Comparison of ENCODE assay signal across 8 cellular contexts in the genomic region with DNA sequence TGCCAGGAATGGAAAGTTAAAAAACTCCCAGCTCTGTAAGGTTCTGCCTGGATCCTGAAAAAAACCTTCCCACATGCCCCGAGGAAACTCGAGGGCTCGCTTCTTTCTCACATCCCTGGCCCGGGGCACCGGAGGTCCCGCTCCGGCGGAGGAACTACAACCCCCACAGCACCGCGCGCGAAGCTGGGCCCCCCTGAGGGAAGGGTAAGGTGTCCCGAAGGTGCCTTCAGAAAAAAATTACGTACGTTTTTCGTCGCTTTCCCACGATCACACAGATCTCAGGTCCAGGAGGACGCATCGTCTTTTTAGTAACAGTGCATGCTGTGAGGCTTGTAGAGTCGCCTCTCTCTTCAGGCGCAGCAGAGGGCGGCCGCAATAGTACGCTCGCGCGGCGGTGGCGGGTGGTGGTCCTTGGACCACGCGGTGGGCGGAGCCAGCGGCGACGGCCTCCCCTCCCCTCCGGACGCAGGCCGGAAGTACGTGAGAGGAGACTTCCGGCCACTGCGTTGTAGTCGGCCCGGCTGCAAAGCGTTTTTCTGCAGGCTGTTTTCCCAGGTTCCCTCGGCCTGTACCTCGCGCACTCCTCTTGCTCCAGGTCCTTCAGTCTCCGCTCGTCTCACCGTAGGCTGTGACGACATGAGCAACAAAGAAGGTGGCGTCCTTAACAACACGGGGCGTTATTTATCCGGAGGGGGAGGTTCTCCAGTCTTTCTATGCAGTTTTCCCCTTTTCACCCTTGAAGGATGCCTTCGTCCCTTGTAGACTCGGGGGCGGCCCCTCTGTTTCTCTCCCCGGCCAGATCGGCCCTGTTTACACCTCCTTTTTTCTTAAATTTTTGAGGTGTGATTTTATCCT. TPM values are rescaled to one million over a fixed set of nuclear protein-coding genes. Genes with fewer than 3 reads are reported as not detected.
A peak's percentile ranks its signal among the peaks of the same experiment; 100 is the strongest.
DNase-seq lines count a peak whose midpoint lies in the region; ATAC-seq and TF ChIP-seq lines count a peak whose summit lies in the region.

A gene with protein sequence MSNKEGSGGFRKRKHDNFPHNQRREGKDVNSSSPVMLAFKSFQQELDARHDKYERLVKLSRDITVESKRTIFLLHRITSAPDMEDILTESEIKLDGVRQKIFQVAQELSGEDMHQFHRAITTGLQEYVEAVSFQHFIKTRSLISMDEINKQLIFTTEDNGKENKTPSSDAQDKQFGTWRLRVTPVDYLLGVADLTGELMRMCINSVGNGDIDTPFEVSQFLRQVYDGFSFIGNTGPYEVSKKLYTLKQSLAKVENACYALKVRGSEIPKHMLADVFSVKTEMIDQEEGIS (plus strand): TSS at position 495 of the 855 bp plus-strand sequence. CDS start 142 bp downstream, at position 637.

- TF ChIP-seq CTCF in CD8-positive, alpha-beta T cell (IDR thresholded peaks at IDR 0.05): no peak

- H3K27me3 Mint-ChIP-seq in CD8-positive, alpha-beta T cell (ENCODE audit: low read depth): no peaks in the 10 kb centered on the region

- ATAC-seq in CD8-positive, alpha-beta T cell: peak; percentile 91
- ATAC-seq in GM19467 (IDR thresholded peaks at IDR 0.05; ENCODE audit: unreplicated experiment): peak; percentile 97

- no peaks in the 10 kb centered on the region for H3K27me3 ChIP-seq in CD8-positive, alpha-beta T cell (ENCODE audit: insufficient read depth, low read length)
- no peaks in the 10 kb centered on the region for H3K27me3 ChIP-seq in effector memory CD4-positive, alpha-beta T cell (replicated peaks; ENCODE audit: control insufficient read depth, insufficient read depth, low read length, poor library complexity, severe bottlenecking)

- POLR2A ChIA-PET in CD8-positive, alpha-beta T cell (lab: Charles Lee): interaction anchor here (0.6 to 1.3 kb wide), 4 partner anchors 102 to 550 kb away, joined by 3 to 16 read pairs (median 7); partner anchors contain the start of genes EGLN1, EXOC8 and SPRTN
- POLR2A ChIA-PET in activated CD8-positive, alpha-beta memory T cell treated with anti-CD3 and anti-CD28 coated beads for 36 hours (lab: Charles Lee): interaction anchor here (0.5 to 0.9 kb wide), 3 partner anchors 19 to 191 kb away, joined by 3 to 4 read pairs (median 3); no protein-coding TSS in a partner anchor

- H3K4me1 ChIP-seq in CD8-positive, alpha-beta T cell (ENCODE audit: insufficient read depth, low read length): peaks cover 44% of the 10 kb centered on the region
- peaks cover 9% of the 10 kb centered on the region for H3K4me1 ChIP-seq in effector memory CD4-positive, alpha-beta T cell (ENCODE audit: control insufficient read depth, insufficient read depth, low read length, poor library complexity, severe bottlenecking)

- DNase-seq in CD8-positive, alpha-beta T cell: peak; percentile 83 to 95 (median 89)
- peak; percentile 83 for DNase-seq in HS-27A (ENCODE audit: low read depth)
- peak; percentile 88 to 95 for DNase-seq in NOMO-1 (lab: John Stamatoyannopoulos, UW; ENCODE audit: unreplicated experiment in 2 of 2)
- peak; percentile 78 to 84 (median 81) for DNase-seq in effector memory CD4-positive, alpha-beta T cell
- peak; percentile 96 for DNase-seq in lung microvascular endothelial cell (ENCODE audit: low read depth in 2 of 2)
- DNase-seq in stimulated activated CD4-positive, alpha-beta T cell treated with anti-CD3 and anti-CD28 coated beads, TNF-alpha, amount 100 ng/mL, for 48 hours (ENCODE audit: low read depth in 3 of 3): peak; percentile 72 to 85 (median 82)

- no peaks in the 10 kb centered on the region for H3K9me3 Mint-ChIP-seq in CD8-positive, alpha-beta T cell

- peaks cover 37% of the 10 kb centered on the region for H3K36me3 Mint-ChIP-seq in CD8-positive, alpha-beta T cell

- no peaks in the 10 kb centered on the region for H3K36me3 ChIP-seq in CD8-positive, alpha-beta T cell (ENCODE audit: insufficient read depth, low read length)
- H3K36me3 ChIP-seq in effector memory CD4-positive, alpha-beta T cell (ENCODE audit: control insufficient read depth, insufficient read depth, low read length): no peaks in the 10 kb centered on the region

- CTCF ChIA-PET in CD8-positive, alpha-beta T cell (lab: Charles Lee): interaction anchor here (0.6 to 1.5 kb wide), 2 partner anchors 171 to 283 kb away, joined by 4 read pairs; no protein-coding TSS in a partner anchor
- CTCF ChIA-PET in activated CD8-positive, alpha-beta memory T cell treated with anti-CD3 and anti-CD28 coated beads for 36 hours (lab: Charles Lee): no interaction called here

- peak within 1 kb of the TSS; percentile 93 for H3K27ac ChIP-seq in CD8-positive, alpha-beta T cell (ENCODE audit: low read depth, low read length)
- peak within 1 kb of the TSS; percentile 81 for H3K27ac ChIP-seq in effector memory CD4-positive, alpha-beta T cell (ENCODE audit: insufficient read depth, low read length, poor library complexity, severe bottlenecking)

- H3K4me1 Mint-ChIP-seq in CD8-positive, alpha-beta T cell (ENCODE audit: low read depth): peaks cover 46% of the 10 kb centered on the region

- H3K4me3 ChIP-seq in CD8-positive, alpha-beta T cell (ENCODE audit: low read depth, low read length): peak within 1 kb of the TSS; percentile 81
- peak within 1 kb of the TSS; percentile 79 for H3K4me3 ChIP-seq in effector memory CD4-positive, alpha-beta T cell (ENCODE audit: insufficient read depth, low read depth, low read length, poor library complexity, severe bottlenecking)

- no peaks in the 10 kb centered on the region for H3K9me3 ChIP-seq in CD8-positive, alpha-beta T cell (ENCODE audit: low read length)
- no peaks in the 10 kb centered on the region for H3K9me3 ChIP-seq in effector memory CD4-positive, alpha-beta T cell (ENCODE audit: control insufficient read depth, low read length)

- H3K4me3 Mint-ChIP-seq in CD8-positive, alpha-beta T cell: peak within 1 kb of the TSS; percentile 97

- intact Hi-C loops in CD8-positive, alpha-beta T cell (cut with DNase I, micrococcal nuclease): loop anchor here (1.0 to 5.0 kb wide), 13 partner anchors 74 to 1461 kb away; partner anchors contain the start of genes ARV1 (in 2 of the 2), EGLN1 (in 2 of the 2), SPRTN (in 2 of the 2) and C1orf198 (in 1 of the 2)

- peak within 1 kb of the TSS; percentile 100 for H3K27ac Mint-ChIP-seq in CD8-positive, alpha-beta T cell

RNA-seq across cellular contexts. Expression of the gene that starts here (rescaled TPM):
- total RNA-seq in CD8-positive, alpha-beta T cell: 10 to 100 TPM; 19.7 to 21.7 TPM
- total RNA-seq in activated CD8-positive, alpha-beta memory T cell treated with anti-CD3 and anti-CD28 coated beads for 36 hours: 10 to 100 TPM; 45.8 to 47.6 TPM
- 22.9 and 24.0 TPM in 2 replicates for total RNA-seq in lung microvascular endothelial cell

Comparison
In these comparisons a context has a peak if more than half of its experiments do, and no peak if none do; other contexts are left out.
1. Peak in every context shown above with its lines: DNase-seq, ATAC-seq, H3K4me3 ChIP-seq and H3K27ac ChIP-seq.